19 cellular contexts compared by ENCODE assay signal in genomic region chr13:51422484-51422883, GRCh38. TPM values are rescaled to one million over a fixed set of nuclear protein-coding genes. Genes with fewer than 3 reads are reported as not detected.
DNase-seq lines count a peak whose midpoint lies in the region; ATAC-seq and FAIRE-seq lines count a peak whose summit lies in the region.
"Had no signal": no experiment of that assay in that cellular context is flagged by ENCODE, and none has a peak within 500 bp of the region (broad histone marks: within the 10 kb centered on the region; RNA-seq: fewer than 3 reads in every experiment).

No MANE protein-coding gene starts in this region.

- no peaks in the 10 kb centered on the region for H3K9me3 Mint-ChIP-seq in CD4-positive, alpha-beta memory T cell
- H3K9me3 Mint-ChIP-seq in activated T-helper 17 cell treated with anti-CD3 and anti-CD28 coated beads, Interleukin-2, amount 50 U/mL, for 72 hours, result no peaks in the 10 kb centered on the region

- peak overlapping the region in 7 of 8 donors; percentile 2 to 64 (median 40) for H3K4me3 Mint-ChIP-seq in CD4-positive, alpha-beta memory T cell
- H3K4me3 Mint-ChIP-seq in activated T-helper 17 cell treated with anti-CD3 and anti-CD28 coated beads, Interleukin-2, amount 50 U/mL, for 72 hours, result peak overlapping the region; percentile 70
- H3K4me3 Mint-ChIP-seq: activated CD4-positive, alpha-beta T cell treated with anti-CD3 and anti-CD28 coated beads for 36 hours had no signal

- CTCF ChIA-PET in CD4-positive, alpha-beta memory T cell (lab: Charles Lee; ENCODE audit: partially characterized antibody), result interaction anchor here (1.5 kb wide), 1 partner anchor 12 kb away, joined by 4 read pairs; no protein-coding TSS in a partner anchor

- intact Hi-C loops in CD4-positive, alpha-beta memory T cell (cut with micrococcal nuclease), result no loop called here
- intact Hi-C loops in left colon (cut with DNase I, micrococcal nuclease), result no loop called here

- H3K9me3 ChIP-seq in CD4-positive, alpha-beta memory T cell (ENCODE audit: control insufficient read depth in 1 of 2, low read length in 2 of 2), result no peaks in the 10 kb centered on the region
- H3K9me3 ChIP-seq: neutrophil, suprapubic skin, uterus had no signal

- peaks cover 61 to 78% (median 72%) of the 10 kb centered on the region in 4 donors for H3K4me1 Mint-ChIP-seq in CD4-positive, alpha-beta memory T cell
- H3K4me1 Mint-ChIP-seq in activated T-helper 17 cell treated with anti-CD3 and anti-CD28 coated beads, Interleukin-2, amount 50 U/mL, for 72 hours, result peaks cover 49% of the 10 kb centered on the region

- H3K36me3 ChIP-seq in CD4-positive, alpha-beta memory T cell (ENCODE audit: insufficient read depth, low read length), result no peaks in the 10 kb centered on the region
- H3K36me3 ChIP-seq: uterus had no signal

- H3K27me3 Mint-ChIP-seq in CD4-positive, alpha-beta memory T cell, result no peaks in the 10 kb centered on the region
- no peaks in the 10 kb centered on the region for H3K27me3 Mint-ChIP-seq in activated T-helper 17 cell treated with anti-CD3 and anti-CD28 coated beads, Interleukin-2, amount 50 U/mL, for 72 hours
- H3K27me3 Mint-ChIP-seq: activated CD4-positive, alpha-beta T cell treated with anti-CD3 and anti-CD28 coated beads for 36 hours had no signal

- no peak for ATAC-seq in activated T-helper 17 cell treated with anti-CD3 and anti-CD28 coated beads, Interleukin-2, amount 50 U/mL, for 72 hours (replicated peaks)
- ATAC-seq in left colon (peak; percentile 15), HG03139 (IDR thresholded peaks at IDR 0.05; ENCODE audit: unreplicated experiment) (no peak), HG02678 (IDR thresholded peaks at IDR 0.05; ENCODE audit: unreplicated experiment) (no peak), HG02938 (IDR thresholded peaks at IDR 0.05; ENCODE audit: unreplicated experiment) (no peak)
- ATAC-seq: activated CD4-positive, alpha-beta T cell treated with anti-CD3 and anti-CD28 coated beads for 36 hours; left ventricle myocardium superior had no signal

- peak overlapping the region; percentile 10 to 89 (median 69) for H3K27ac Mint-ChIP-seq in CD4-positive, alpha-beta memory T cell
- peak overlapping the region; percentile 0 for H3K27ac Mint-ChIP-seq in activated T-helper 17 cell treated with anti-CD3 and anti-CD28 coated beads, Interleukin-2, amount 50 U/mL, for 72 hours
- H3K27ac Mint-ChIP-seq: activated CD4-positive, alpha-beta T cell treated with anti-CD3 and anti-CD28 coated beads for 36 hours had no signal

- no peak overlapping the region for H3K27ac ChIP-seq in CD4-positive, alpha-beta memory T cell (ENCODE audit: low read depth, low read length)
- H3K27ac ChIP-seq: cardiac muscle cell, neutrophil, suprapubic skin, uterus had no signal

- POLR2A ChIA-PET in CD4-positive, alpha-beta memory T cell (lab: Charles Lee; ENCODE audit: partially characterized antibody), result interaction anchor here (1.1 to 4.6 kb wide), 2 partner anchors 12 to 30 kb away, joined by 6 to 26 read pairs; partner anchors contain the start of gene INTS6

- H3K27me3 ChIP-seq in CD4-positive, alpha-beta memory T cell (ENCODE audit: insufficient read depth, low read length), result no peaks in the 10 kb centered on the region
- H3K27me3 ChIP-seq: cardiac muscle cell, neutrophil, suprapubic skin, uterus had no signal

- DNase-seq in CD4-positive, alpha-beta memory T cell, result no peak
- DNase-seq in GM19239 (ENCODE audit: insufficient read length, low spot score), result no peak
- no peak for DNase-seq in left colon
- DNase-seq: activated CD4-positive, alpha-beta T cell treated with anti-CD3 and anti-CD28 coated beads for 36 hours; activated effector memory CD4-positive, alpha-beta T cell treated with anti-CD3 and anti-CD28 coated beads, Interleukin-2, amount 50 U/mL, for 16 hours; amygdala; head of caudate nucleus; left ventricle myocardium superior; NCI-H1092 treated with DMSO at 0.1 percent for 48 hours; NCI-H2029 treated with DMSO at 0.1 percent for 48 hours; SHP77 treated with DMSO at 0.1 percent for 48 hours; uterus had no signal

- peak; percentile 52 for FAIRE-seq in GM19239 (lab: Jason Lieb, UNC)

- no peak overlapping the region for H3K4me3 ChIP-seq in CD4-positive, alpha-beta memory T cell (ENCODE audit: low read length in 2 of 2)
- H3K4me3 ChIP-seq: cardiac muscle cell, suprapubic skin, uterus had no signal

- peaks cover 25 to 26% of the 10 kb centered on the region in 2 donors for H3K36me3 Mint-ChIP-seq in CD4-positive, alpha-beta memory T cell
- H3K36me3 Mint-ChIP-seq in activated T-helper 17 cell treated with anti-CD3 and anti-CD28 coated beads, Interleukin-2, amount 50 U/mL, for 72 hours (ENCODE audit: low read depth), result peaks cover 89% of the 10 kb centered on the region

- H3K4me1 ChIP-seq in CD4-positive, alpha-beta memory T cell (ENCODE audit: insufficient read depth, low read length), result peaks cover 72% of the 10 kb centered on the region
- H3K4me1 ChIP-seq: uterus had no signal

RNA-seq across cellular contexts. Expression of gene INTS6, which starts 30.4 kb away (rescaled TPM):
- 10 to 100 TPM; 55.7 to 65.6 TPM for total RNA-seq in CD4-positive, alpha-beta memory T cell
- polyA plus RNA-seq in CD4-positive, alpha-beta memory T cell, result 10 to 100 TPM; 15.4 to 28.0 TPM
- 10 to 100 TPM; 54.2 to 69.4 TPM for total RNA-seq in activated T-helper 17 cell treated with anti-CD3 and anti-CD28 coated beads, Interleukin-2, amount 50 U/mL, for 72 hours
- total RNA-seq in left colon, result 10 to 100 TPM; 32.1 to 35.4 TPM
